ENCODE assay signal across 32 cellular contexts in the genomic region with DNA sequence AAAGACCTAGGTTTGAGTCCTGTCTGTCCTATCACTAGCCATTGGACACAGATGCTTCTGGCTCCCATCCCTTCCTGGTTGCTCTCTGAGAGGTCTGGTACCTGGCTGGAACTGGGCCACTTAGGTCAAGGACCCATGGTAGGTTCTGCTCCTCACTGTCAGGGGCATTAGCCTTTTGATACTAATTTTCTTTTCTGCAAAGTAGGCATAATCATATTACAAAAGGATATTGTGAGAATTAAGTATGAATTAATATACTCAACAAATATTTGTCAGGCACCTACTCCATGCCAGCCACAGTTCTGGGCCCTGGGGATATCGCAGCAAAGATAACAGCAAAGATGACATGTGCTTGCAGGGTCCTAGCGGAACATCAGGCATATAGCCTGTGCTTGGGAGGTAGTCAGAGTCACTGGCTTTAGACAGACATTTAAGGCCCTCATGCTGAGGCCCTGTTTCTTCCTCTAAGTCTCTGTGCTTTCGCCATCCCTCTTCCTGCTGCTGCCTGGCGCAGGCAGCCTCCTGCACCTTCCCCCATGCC. TPM values are rescaled to one million over a fixed set of nuclear protein-coding genes. Genes with fewer than 3 reads are reported as not detected.
"Had no signal": no experiment of that assay in that cellular context is flagged by ENCODE, and none has a peak within 500 bp of the region (broad histone marks: within the 10 kb centered on the region; RNA-seq: fewer than 3 reads in every experiment).

No MANE protein-coding gene starts in this region.

- H3K4me2 ChIP-seq: hepatocyte had no signal

- DNase-seq: activated CD4-positive, alpha-beta T cell treated with anti-CD3 and anti-CD28 coated beads for 48 hours; activated CD4-positive, alpha-beta T cell treated with anti-CD3 and anti-CD28 coated beads, Interleukin-2, amount 50 U/mL, for 48 hours; activated CD8-positive, alpha-beta memory T cell treated with anti-CD3 and anti-CD28 coated beads for 24 hours; activated gamma-delta T cell; activated naive CD4-positive, alpha-beta T cell treated with anti-CD3 and anti-CD28 coated beads, Interleukin-2, amount 10 ng/mL, durations not matched to agents 7 days and 5 days; activated naive CD8-positive, alpha-beta T cell treated with anti-CD3 and anti-CD28 coated beads, Interleukin-2, amount 10 ng/mL, durations not matched to agents 7 days and 5 days; brain microvascular endothelial cell; caudate nucleus; cortex of kidney; effector memory CD8-positive, alpha-beta T cell; erythroblast; gastrocnemius medialis; left colon; midbrain; occipital lobe; stimulated activated CD4-positive, alpha-beta T cell treated with anti-CD3 and anti-CD28 coated beads, Interleukin-15, amount 100 ng/mL, for 24 hours; stimulated activated CD4-positive, alpha-beta T cell treated with anti-CD3 and anti-CD28 coated beads, Interleukin-2, amount 100 ng/mL, for 24 hours; stimulated activated naive CD4-positive, alpha-beta T cell; T1000; tibial artery; upper lobe of right lung; WERI-Rb-1 had no signal

- H3K27ac ChIP-seq: brain microvascular endothelial cell, gastrocnemius medialis, hepatocyte, right atrium auricular region, suprapubic skin, tibial artery, upper lobe of right lung, WERI-Rb-1 had no signal

- H3K9me3 ChIP-seq: gastrocnemius medialis, right atrium auricular region, suprapubic skin, tibial artery, upper lobe of right lung had no signal

- ATAC-seq: activated CD4-positive, CD25-positive, alpha-beta regulatory T cell treated with anti-CD3 and anti-CD28 coated beads, Interleukin-2, amount 50 U/mL, for 24 hours; effector memory CD8-positive, alpha-beta T cell; gastrocnemius medialis; left colon; naive thymus-derived CD8-positive, alpha-beta T cell; upper lobe of right lung had no signal

- H3K4me3 ChIP-seq: gastrocnemius medialis, hepatocyte, right atrium auricular region, suprapubic skin, tibial artery, upper lobe of right lung had no signal

- H3K27me3 ChIP-seq: brain microvascular endothelial cell, hepatocyte, right atrium auricular region, upper lobe of right lung had no signal

- H3K79me2 ChIP-seq: hepatocyte had no signal

- FAIRE-seq: astrocyte, keratinocyte had no signal

- H3K36me3 ChIP-seq: brain microvascular endothelial cell, gastrocnemius medialis, right atrium auricular region, suprapubic skin, tibial artery, upper lobe of right lung, WERI-Rb-1 had no signal

- H2AFZ ChIP-seq: hepatocyte had no signal

- H3K4me1 ChIP-seq: gastrocnemius medialis, suprapubic skin, tibial artery, upper lobe of right lung had no signal

RNA-seq across cellular contexts. Expression of gene LCTL, which starts 25.6 kb away (rescaled TPM):
- total RNA-seq: activated naive CD8-positive, alpha-beta T cell treated with anti-CD3 and anti-CD28 coated beads, Interleukin-2, amount 10 ng/mL, durations not matched to agents 7 days and 5 days; activated T-helper 1 cell treated with anti-CD3 and anti-CD28 coated beads, Interleukin-12 subunit alpha, Interleukin-12 subunit beta, Interleukin-2, Interleukin-4 antibody, amounts not matched to agents 30 ng/mL and 10 ng/mL and 1 ng/mL, durations not matched to agents 14 hours and 24 hours and 36 hours; gastrocnemius medialis; hepatocyte; left colon; liver; naive thymus-derived CD8-positive, alpha-beta T cell; pulmonary artery endothelial cell; right atrium auricular region; upper lobe of right lung had no signal
- polyA plus RNA-seq: naive thymus-derived CD8-positive, alpha-beta T cell had no signal
